ENCODE assay signal across 16 cellular contexts in genomic region chr10:106577266-106577665, GRCh38.
DNase-seq lines count a peak whose midpoint lies in the region; ATAC-seq, FAIRE-seq and TF ChIP-seq lines count a peak whose summit lies in the region.
"Had no signal": no experiment of that assay in that cellular context is flagged by ENCODE, and none has a peak within 500 bp of the region (broad histone marks: within the 10 kb centered on the region; RNA-seq: fewer than 3 reads in every experiment).

No MANE protein-coding gene starts in this region.

- WGBS in mesenchymal stem cell = 11% methylated on average over 7 of the region's 9 CpGs

- no peak overlapping the region for H2BK12ac ChIP-seq in mesenchymal stem cell (ENCODE audit: low read length in 2 of 2)

- no peak overlapping the region for H2BK5ac ChIP-seq in mesenchymal stem cell (ENCODE audit: low read depth, low read length, poor library complexity, severe bottlenecking)

- no peak overlapping the region for H3K4me3 ChIP-seq in mesenchymal stem cell (ENCODE audit: insufficient read depth in 1 of 2, low read depth in 1 of 2, low read length in 2 of 2)

- no peak overlapping the region for H2BK120ac ChIP-seq in mesenchymal stem cell (ENCODE audit: low read depth, low read length)

- intact Hi-C loops in left ventricle myocardium superior (cut with micrococcal nuclease) = no loop called here

- TF ChIP-seq POLR2A in H54 (IDR thresholded peaks at IDR 0.05; ENCODE audit: low read depth, low read length) (no peak), erythroblast (IDR thresholded peaks at IDR 0.05; ENCODE audit: low read length) (no peak)

- H3K9ac ChIP-seq in mesenchymal stem cell (ENCODE audit: low read length) = no peak overlapping the region

- no peak overlapping the region for H3K4me2 ChIP-seq in mesenchymal stem cell (ENCODE audit: low read length, poor library complexity, severe bottlenecking)

- H3K27me3 ChIP-seq in mesenchymal stem cell (ENCODE audit: control insufficient read depth in 1 of 2, insufficient read depth in 1 of 2, low read length in 2 of 2) = no peaks in the 10 kb centered on the region
- H3K27me3 ChIP-seq: BE2C had no signal

- H4K91ac ChIP-seq in mesenchymal stem cell (ENCODE audit: low read length) = no peak overlapping the region

- DNase-seq in H54 (ENCODE audit: insufficient read length, low spot score) (peak; percentile 10), NOMO-1 treated with DMSO at 0.1 percent for 48 hours (lab: John Stamatoyannopoulos, UW; ENCODE audit: unreplicated experiment) (peak; percentile 10), caudate nucleus (lab: John Stamatoyannopoulos, UW) (peak in 33 of 61 donors; percentile 3 to 81 (median 18)), mesenchymal stem cell (peak; percentile 62), ecto neural progenitor cell (ENCODE audit: low spot score) (no peak), inferior parietal cortex (ENCODE audit: extremely low spot score) (no peak), left ventricle myocardium superior (no peak), erythroblast (lab: John Stamatoyannopoulos, UW) (no peak)
- DNase-seq: activated naive CD8-positive, alpha-beta T cell treated with anti-CD3 and anti-CD28 coated beads, Interleukin-2, amount 50 U/mL, for 24 hours; BE2C; effector CD4-positive, alpha-beta T cell; NCI-H1694; nephron progenitor cell had no signal

- H4K8ac ChIP-seq in mesenchymal stem cell (ENCODE audit: low read length) = no peak overlapping the region

- H2BK15ac ChIP-seq in mesenchymal stem cell (ENCODE audit: low read depth, poor library complexity, severe bottlenecking) = no peak overlapping the region

- H2AK5ac ChIP-seq in mesenchymal stem cell (ENCODE audit: low read length, severe bottlenecking) = no peak overlapping the region

- H3K36me3 ChIP-seq in mesenchymal stem cell (ENCODE audit: control insufficient read depth in 1 of 2, insufficient read depth in 2 of 2, low read depth in 1 of 2, low read length in 2 of 2) = no peaks in the 10 kb centered on the region
- H3K36me3 ChIP-seq: BE2C had no signal

- H2AFZ ChIP-seq in mesenchymal stem cell (ENCODE audit: low read depth, low read length) = no peak overlapping the region

- no peaks in the 10 kb centered on the region for H3K79me1 ChIP-seq in mesenchymal stem cell (replicated peaks; ENCODE audit: low read length, poor library complexity, severe bottlenecking)

- no peaks in the 10 kb centered on the region for H3K9me3 ChIP-seq in mesenchymal stem cell (ENCODE audit: control insufficient read depth, low read length)
- H3K9me3 ChIP-seq: BE2C had no signal

- no peak overlapping the region for H3K4ac ChIP-seq in mesenchymal stem cell (ENCODE audit: low read depth in 1 of 2, low read length in 2 of 2)

- no peak overlapping the region for H3K14ac ChIP-seq in mesenchymal stem cell (ENCODE audit: low read length in 2 of 2)

- no peak for ATAC-seq in left ventricle myocardium superior
- ATAC-seq: activated CD4-positive, CD25-positive, alpha-beta regulatory T cell treated with anti-CD3 and anti-CD28 coated beads, Interleukin-2, amount 50 U/mL, for 24 hours; activated naive CD8-positive, alpha-beta T cell treated with anti-CD3 and anti-CD28 coated beads, Interleukin-2, amount 50 U/mL, for 24 hours; HepG2 had no signal

- H3K23ac ChIP-seq in mesenchymal stem cell (ENCODE audit: low read length in 2 of 2) = no peak overlapping the region

- FAIRE-seq in H54 (lab: Jason Lieb, UNC) = no peak
- FAIRE-seq: GM18507, HepG2 had no signal

- peaks cover 3% of the 10 kb centered on the region for H3K4me1 ChIP-seq in mesenchymal stem cell (ENCODE audit: control insufficient read depth, insufficient read depth, low read depth, low read length)

- H3K18ac ChIP-seq in mesenchymal stem cell (ENCODE audit: low read depth in 1 of 2, low read length in 2 of 2) = no peak overlapping the region

- no peak overlapping the region for H3K27ac ChIP-seq in caudate nucleus (ENCODE audit: low read depth, low read length)
- H3K27ac ChIP-seq in mesenchymal stem cell (ENCODE audit: low read length, poor library complexity, severe bottlenecking) = no peak overlapping the region

Comparison
In these comparisons a context has a peak if more than half of its experiments do, and no peak if none do; other contexts are left out.
1. DNase-seq: peak in H54 (single experiment), NOMO-1 treated with DMSO at 0.1 percent for 48 hours (single experiment), caudate nucleus (33 of 61) and mesenchymal stem cell (single experiment); none in ecto neural progenitor cell (single experiment), inferior parietal cortex (single experiment), left ventricle myocardium superior (single experiment) and erythroblast (0 of 2).